ENCODE assay signal across 24 cellular contexts in the genomic region with DNA sequence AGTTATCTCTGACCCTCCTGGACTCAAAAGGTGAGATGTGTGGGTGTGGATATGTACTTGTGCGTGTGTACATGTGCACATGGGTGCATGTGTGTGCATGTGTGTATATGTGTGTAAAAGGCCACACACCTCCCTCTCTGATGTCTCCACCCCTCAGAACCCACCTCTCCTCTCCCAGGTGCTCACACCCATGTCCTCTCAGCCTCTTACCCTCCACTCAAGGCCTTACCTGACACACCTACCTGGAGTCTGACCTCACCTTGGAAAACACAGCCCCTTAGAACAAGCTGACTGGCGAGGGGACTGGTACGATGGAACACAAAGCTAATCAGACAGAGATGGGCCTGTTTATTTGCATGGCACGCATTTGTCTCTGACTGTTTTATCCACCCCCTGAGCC. TPM values are rescaled to one million over a fixed set of nuclear protein-coding genes. Genes with fewer than 3 reads are reported as not detected.
DNase-seq lines count a peak whose midpoint lies in the region; ATAC-seq, FAIRE-seq and TF ChIP-seq lines count a peak whose summit lies in the region.
"Had no signal": no experiment of that assay in that cellular context is flagged by ENCODE, and none has a peak within 500 bp of the region (broad histone marks: within the 10 kb centered on the region; RNA-seq: fewer than 3 reads in every experiment).

No MANE protein-coding gene starts in this region.

- H3K36me3 ChIP-seq in H1 (ENCODE audit: control insufficient read depth in 2 of 4, insufficient read depth in 4 of 4, low read length in 3 of 4) (no peaks in the 10 kb centered on the region), left lung (no peaks in the 10 kb centered on the region), trophoblast cell (ENCODE audit: control insufficient read depth in 1 of 2, insufficient read depth in 2 of 2, low read length in 2 of 2) (no peaks in the 10 kb centered on the region)

- H3K9ac ChIP-seq in H1 (replicated peaks in 1 of 4; ENCODE audit: extremely low read depth in 1 of 4, low read depth in 3 of 4, low read length in 3 of 4) (no peak overlapping the region), trophoblast cell (ENCODE audit: low read length) (no peak overlapping the region)
- H3K9ac ChIP-seq: GM23248 had no signal

- H3K79me1 ChIP-seq in H1 (ENCODE audit: low read depth, low read length) (no peaks in the 10 kb centered on the region), trophoblast cell (ENCODE audit: low read length) (no peaks in the 10 kb centered on the region)

- H3K4me2 ChIP-seq in H1 (ENCODE audit: insufficient read depth in 1 of 2, low read depth in 2 of 2, low read length in 2 of 2) (no peak overlapping the region), trophoblast cell (ENCODE audit: low read length) (no peak overlapping the region)

- no peak overlapping the region for H4K8ac ChIP-seq in H1 (ENCODE audit: extremely low read depth, insufficient read depth, low read length)
- H4K8ac ChIP-seq in trophoblast cell (ENCODE audit: low read depth, low read length), result no peak overlapping the region

- H3K18ac ChIP-seq in H1 (ENCODE audit: extremely low read depth, low read length) (peak overlapping the region; percentile 63; the same call in 1 of the 2 replicates), trophoblast cell (ENCODE audit: low read length) (no peak overlapping the region)

- peak overlapping the region; percentile 20; the same call in 1 of the 2 replicates for H2BK15ac ChIP-seq in H1 (ENCODE audit: low read length)

- CTCF ChIA-PET in H1 (lab: Charles Lee; ENCODE audit: partially characterized antibody), result interaction anchor here (0.7 to 2.8 kb wide), 11 partner anchors 8 to 193 kb away, joined by 3 to 11 read pairs (median 4); no protein-coding TSS in a partner anchor

- H4K91ac ChIP-seq in H1 (replicated peaks; ENCODE audit: insufficient read length, low read length) (no peak overlapping the region), trophoblast cell (ENCODE audit: low read depth, low read length) (peak overlapping the region; percentile 32)

- TF ChIP-seq RAD21 in H1 (IDR thresholded peaks at IDR 0.05 in 1 of 2, conservative IDR thresholded peaks at IDR 0.05 in 1 of 2; ENCODE audit: low read depth in 2 of 2, low read length in 2 of 2), result no peak

- H3K4me3 ChIP-seq in H1 (ENCODE audit: extremely low read depth in 1 of 4, insufficient read depth in 2 of 4, low read depth in 3 of 4, low read length in 4 of 4) (no peak overlapping the region), left lung (no peak overlapping the region), trophoblast cell (ENCODE audit: low read depth, low read length) (no peak overlapping the region)
- H3K4me3 ChIP-seq: GM12878, GM23248 had no signal

- H2AK5ac ChIP-seq in H1 (ENCODE audit: low read depth, low read length) (no peak overlapping the region), trophoblast cell (ENCODE audit: low read length) (peak overlapping the region; percentile 64)

- no peak overlapping the region for H2AFZ ChIP-seq in H1 (ENCODE audit: low read length)
- H2AFZ ChIP-seq in trophoblast cell (ENCODE audit: insufficient read depth, low read length, poor library complexity), result no peak overlapping the region
- H2AFZ ChIP-seq: GM23248 had no signal

- H4K5ac ChIP-seq in H1 (ENCODE audit: insufficient read length, low read depth, low read length), result no peak overlapping the region

- peak; percentile 85 for DNase-seq in NCI-H526 treated with DMSO at 0.1 percent for 48 hours (lab: John Stamatoyannopoulos, UW)
- DNase-seq in H1 (ENCODE audit: low read depth in 1 of 2, low spot score in 2 of 2), result no peak
- no peak for DNase-seq in left lung
- DNase-seq in trophoblast cell, result no peak
- no peak for DNase-seq in medulla oblongata (ENCODE audit: extremely low spot score)
- no peak for DNase-seq in activated CD4-positive, alpha-beta T cell treated with anti-CD3 and anti-CD28 coated beads for 4 hours
- no peak for DNase-seq in C1 segment of cervical spinal cord (lab: John Stamatoyannopoulos, UW)
- DNase-seq in stimulated activated naive B cell treated with anti-CD40 and anti-IgM and Interleukin-4, amounts not matched to agents 10 μg/mL and 1 μg/mL and 100 μg/mL, for 72 hours, result no peak
- DNase-seq: Caco-2; CD4-positive, CD25-positive, alpha-beta regulatory T cell; CD8-positive, alpha-beta T cell; DMS 273 treated with DMSO at 0.1 percent for 48 hours; DMS79; EL; GDM1; GM23248; H9 had no signal

- FAIRE-seq in H1 (lab: Jason Lieb, UNC), result no peak
- FAIRE-seq: D721Med, GM12878, GM19239 had no signal

- H3K36me3 Mint-ChIP-seq in stimulated activated naive B cell treated with anti-CD40 and anti-IgM and Interleukin-4, amounts not matched to agents 10 μg/mL and 1 μg/mL and 100 μg/mL, for 72 hours, result no peaks in the 10 kb centered on the region
- H3K36me3 Mint-ChIP-seq: CD4-positive, CD25-positive, alpha-beta regulatory T cell; CD8-positive, alpha-beta T cell had no signal

- H3K27me3 ChIP-seq in H1 (replicated peaks in 1 of 4; ENCODE audit: control insufficient read depth in 3 of 4, extremely low read depth in 1 of 4, insufficient read depth in 3 of 4, low read length in 3 of 4) (no peaks in the 10 kb centered on the region; a peak in 1 of 7 replicates), left lung (peaks cover 0 to 5% of the 10 kb centered on the region in 2 donors), trophoblast cell (ENCODE audit: insufficient read depth, low read length) (no peaks in the 10 kb centered on the region)

- H3K27ac Mint-ChIP-seq in stimulated activated naive B cell treated with anti-CD40 and anti-IgM and Interleukin-4, amounts not matched to agents 10 μg/mL and 1 μg/mL and 100 μg/mL, for 72 hours, result no peak overlapping the region
- H3K27ac Mint-ChIP-seq: CD4-positive, CD25-positive, alpha-beta regulatory T cell; CD8-positive, alpha-beta T cell had no signal

- H3K9me3 ChIP-seq in H1 (ENCODE audit: insufficient read depth in 2 of 2, low read depth in 1 of 2, low read length in 1 of 2) (no peaks in the 10 kb centered on the region), left lung (no peaks in the 10 kb centered on the region), trophoblast cell (ENCODE audit: insufficient read depth, low read depth, low read length) (no peaks in the 10 kb centered on the region)
- H3K9me3 ChIP-seq: Caco-2 had no signal

- H3K4me3 Mint-ChIP-seq in stimulated activated naive B cell treated with anti-CD40 and anti-IgM and Interleukin-4, amounts not matched to agents 10 μg/mL and 1 μg/mL and 100 μg/mL, for 72 hours, result no peak overlapping the region
- H3K4me3 Mint-ChIP-seq: CD4-positive, CD25-positive, alpha-beta regulatory T cell; CD8-positive, alpha-beta T cell; H9 had no signal

- no peak overlapping the region for H3K23ac ChIP-seq in H1 (ENCODE audit: insufficient read length)
- no peak overlapping the region for H3K23ac ChIP-seq in trophoblast cell (ENCODE audit: low read length)

- H3K14ac ChIP-seq in H1 (ENCODE audit: insufficient read length), result no peak overlapping the region
- no peak overlapping the region for H3K14ac ChIP-seq in trophoblast cell (ENCODE audit: low read length)

- H3K4ac ChIP-seq in H1 (replicated peaks; ENCODE audit: insufficient read length, low read depth, low read length), result peak overlapping the region; percentile 69
- no peak overlapping the region for H3K4ac ChIP-seq in trophoblast cell (ENCODE audit: low read depth, low read length)

- H3K56ac ChIP-seq in H1 (replicated peaks; ENCODE audit: insufficient read length, low read depth, low read length), result no peak overlapping the region

- H4K12ac ChIP-seq in trophoblast cell (ENCODE audit: low read depth, low read length), result no peak overlapping the region

- H4K20me1 ChIP-seq in H1 (replicated peaks in 1 of 2; ENCODE audit: control insufficient read depth in 1 of 2, insufficient read depth in 2 of 2, low read length in 2 of 2), result no peaks in the 10 kb centered on the region

- H3K4me1 ChIP-seq in H1 (replicated peaks in 1 of 4; ENCODE audit: control insufficient read depth in 3 of 4, insufficient read depth in 4 of 4, low read length in 3 of 4), result peaks cover 1 to 9% (median 5%) of the 10 kb centered on the region in 4 experiments; a peak in 5 of 7 replicates
- peaks cover 0 to 3% of the 10 kb centered on the region in 2 donors for H3K4me1 ChIP-seq in left lung
- peaks cover 12 to 20% of the 10 kb centered on the region in 2 experiments for H3K4me1 ChIP-seq in trophoblast cell (ENCODE audit: control insufficient read depth in 1 of 2, insufficient read depth in 2 of 2, low read length in 2 of 2)

- peaks cover 13 to 18% of the 10 kb centered on the region in 2 donors for H3K27me3 Mint-ChIP-seq in stimulated activated naive B cell treated with anti-CD40 and anti-IgM and Interleukin-4, amounts not matched to agents 10 μg/mL and 1 μg/mL and 100 μg/mL, for 72 hours
- H3K27me3 Mint-ChIP-seq: CD4-positive, CD25-positive, alpha-beta regulatory T cell had no signal

- TF ChIP-seq CTCF in H1 (IDR thresholded peaks at IDR 0.05; ENCODE audit: control extremely low read depth in 1 of 3, insufficient read depth in 1 of 3, low read depth in 1 of 3, low read length in 3 of 3) (no peak), left lung (IDR thresholded peaks at IDR 0.05) (no peak)

- H3K27ac ChIP-seq in H1 (ENCODE audit: low read depth, low read length), result no peak overlapping the region
- H3K27ac ChIP-seq in left lung, result no peak overlapping the region
- no peak overlapping the region for H3K27ac ChIP-seq in trophoblast cell (ENCODE audit: low read depth, low read length)
- H3K27ac ChIP-seq: C4-2B, GM23248 had no signal

- H2BK12ac ChIP-seq in H1 (ENCODE audit: low read depth, low read length) (peak overlapping the region; percentile 88; the same call in 1 of the 2 replicates), trophoblast cell (ENCODE audit: low read length) (no peak overlapping the region)

- H3K23me2 ChIP-seq in H1 (ENCODE audit: low read depth, low read length), result no peaks in the 10 kb centered on the region

- TF ChIP-seq EP300 in H1 (IDR thresholded peaks at IDR 0.05; ENCODE audit: borderline replicate concordance in 1 of 2, low read depth in 2 of 2, low read length in 2 of 2), result no peak

- no peak for TF ChIP-seq POLR2A in H1 (IDR thresholded peaks at IDR 0.05; ENCODE audit: control extremely low read depth in 1 of 2, low read depth in 2 of 2, low read length in 2 of 2)

- 92% methylated on average over 3 of the region's 4 CpGs; no CpG with 5 or more reads in 1 of the 2 experiments for WGBS in H1 (ENCODE audit: extremely low coverage in 1 of 2, insufficient coverage in 1 of 2, insufficient read length in 1 of 2, insufficient replicate concordance in 2 of 2, low coverage in 1 of 2, low lambda C conversion rate in 2 of 2, missing lambda C conversion rate in 1 of 2), 2 experiments
- no CpG with 5 or more reads among the region's 4 CpGs for WGBS in trophoblast cell (ENCODE audit: extremely low coverage, insufficient coverage, insufficient read length)

- H2BK20ac ChIP-seq in H1 (ENCODE audit: low read length), result peak overlapping the region; percentile 80

- intact Hi-C loops in left lung (cut with DNase I), result no loop called here

- ATAC-seq in left lung, result peak; percentile 62
- ATAC-seq in stimulated activated naive B cell treated with anti-CD40 and anti-IgM and Interleukin-4, amounts not matched to agents 10 μg/mL and 1 μg/mL and 100 μg/mL, for 72 hours (replicated peaks), result no peak
- ATAC-seq: CD8-positive, alpha-beta T cell; GM12878; HCT116 had no signal

- H2BK120ac ChIP-seq in H1 (replicated peaks; ENCODE audit: low read depth, low read length) (no peak overlapping the region), trophoblast cell (ENCODE audit: insufficient read depth, low read length, poor library complexity) (no peak overlapping the region)

- no peaks in the 10 kb centered on the region for H3K9me3 Mint-ChIP-seq in stimulated activated naive B cell treated with anti-CD40 and anti-IgM and Interleukin-4, amounts not matched to agents 10 μg/mL and 1 μg/mL and 100 μg/mL, for 72 hours
- H3K9me3 Mint-ChIP-seq: CD8-positive, alpha-beta T cell; H9 had no signal

- H3K79me2 ChIP-seq in H1 (ENCODE audit: control insufficient read depth in 1 of 2, insufficient read depth in 2 of 2, low read length in 2 of 2) (no peaks in the 10 kb centered on the region), trophoblast cell (ENCODE audit: control insufficient read depth, insufficient read depth, low read length, poor library complexity) (no peaks in the 10 kb centered on the region)

- H2BK5ac ChIP-seq in H1 (ENCODE audit: low read depth, low read length) (peak overlapping the region; percentile 40; the same call in 1 of the 2 replicates), trophoblast cell (ENCODE audit: low read depth, low read length, poor library complexity) (no peak overlapping the region)

- POLR2A ChIA-PET in H1 (lab: Charles Lee; ENCODE audit: partially characterized antibody), result interaction anchor here (1.1 kb wide), 1 partner anchor 10 kb away, joined by 6 read pairs; no protein-coding TSS in a partner anchor

- H3K4me1 Mint-ChIP-seq in stimulated activated naive B cell treated with anti-CD40 and anti-IgM and Interleukin-4, amounts not matched to agents 10 μg/mL and 1 μg/mL and 100 μg/mL, for 72 hours, result peaks cover 4 to 7% of the 10 kb centered on the region in 2 donors

RNA-seq across cellular contexts. Expression of a gene that starts 6.2 kb away (rescaled TPM):
- total RNA-seq in H1 (2021; fragmentation: NEBNext Ultra II Directional; extraction: Animal tissue kit (Norgen Biotek cat#: 25700)), result 18.9 and 19.1 TPM in 2 replicates
- polyA plus RNA-seq in H1 (2011; rRNA removed), result 3.9 and 8.5 TPM in 2 replicates
- 6.8 TPM for polyA plus RNA-seq in H1 (2011; cell fraction: cytosol; rRNA removed)
- 15.3 TPM for polyA plus RNA-seq in H1 (2011; cell fraction: nucleus; rRNA removed)
- polyA plus RNA-seq in H1 (2012, experiment 1 of 2), result 7.8 to 11.5 TPM (median 10.0 TPM) in 4 replicates
- 8.7 TPM for polyA plus RNA-seq in H1 (2012, experiment 2 of 2)
- 17.9 TPM for polyA plus RNA-seq in H1 (2013, experiment 1 of 2)
- polyA plus RNA-seq in H1 (2013, experiment 2 of 2), result 18.2 TPM
- 9.1 and 9.2 TPM in 2 replicates for polyA minus RNA-seq in H1 (2011; rRNA and poly(A)+ RNA removed)
- polyA minus RNA-seq in H1 (2011; cell fraction: cytosol; rRNA and poly(A)+ RNA removed), result 11.3 TPM
- polyA minus RNA-seq in H1 (2011; cell fraction: nucleus; rRNA and poly(A)+ RNA removed), result 21.2 TPM
- total RNA-seq in left lung, result 1 to 10 TPM; 1.7 to 6.1 TPM
- 0.97 and 1.1 TPM in 2 replicates for polyA plus RNA-seq in trophoblast cell (2013)
- total RNA-seq: A673; CD4-positive, CD25-positive, alpha-beta regulatory T cell; CD8-positive, alpha-beta T cell; GM12878; GM23248 had no signal
- polyA plus RNA-seq: BJ; CD4-positive, CD25-positive, alpha-beta regulatory T cell; GM12878; GM23248 had no signal
